12 cellular contexts compared by ENCODE assay signal in the genomic region with DNA sequence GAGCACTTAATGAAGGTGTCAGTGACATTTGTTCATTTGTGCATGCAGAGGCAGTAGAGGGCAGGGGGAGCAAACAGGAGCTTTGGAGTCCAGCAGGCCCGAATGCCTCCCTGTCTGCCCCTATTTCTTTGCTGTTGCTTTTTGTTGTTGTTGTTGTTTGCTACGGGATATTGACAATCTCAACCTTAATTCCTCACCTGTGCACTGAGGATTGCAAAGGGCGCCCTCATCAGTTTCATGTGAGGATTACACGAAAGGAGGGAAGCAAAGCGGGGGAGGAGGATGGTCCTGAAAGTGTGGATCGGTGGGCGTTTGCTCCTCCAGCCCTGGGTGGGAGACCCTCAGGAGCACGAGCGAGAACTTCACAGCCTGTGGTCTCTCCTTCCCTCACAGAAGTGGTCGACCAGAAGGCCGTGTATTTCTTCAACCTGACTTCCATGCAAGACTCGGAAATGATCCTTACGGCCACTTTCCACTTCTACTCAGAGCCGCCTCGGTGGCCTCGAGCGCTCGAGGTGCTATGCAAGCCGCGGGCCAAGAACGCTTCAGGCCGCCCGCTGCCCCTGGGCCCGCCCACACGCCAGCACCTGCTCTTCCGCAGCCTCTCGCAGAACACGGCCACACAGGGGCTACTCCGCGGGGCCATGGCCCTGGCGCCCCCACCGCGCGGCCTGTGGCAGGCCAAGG. TPM values are rescaled to one million over a fixed set of nuclear protein-coding genes. Genes with fewer than 3 reads are reported as not detected.
DNase-seq lines count a peak whose midpoint lies in the region; ATAC-seq and TF ChIP-seq lines count a peak whose summit lies in the region.
"Had no signal": no experiment of that assay in that cellular context is flagged by ENCODE, and none has a peak within 500 bp of the region (broad histone marks: within the 10 kb centered on the region; RNA-seq: fewer than 3 reads in every experiment).

No MANE protein-coding gene starts in this region.

- H3K9me3 Mint-ChIP-seq in glutamatergic neuron (ENCODE audit: unreplicated experiment) = no peaks in the 10 kb centered on the region
- H3K9me3 Mint-ChIP-seq: activated T-helper 2 cell treated with anti-CD3 and anti-CD28 coated beads, Interferon-gamma antibody, Interleukin-2, Interleukin-4, amounts not matched to agents 10 μg/mL and 5 μg/mL and 100 μg/mL, durations not matched to agents 14 hours and 24 hours and 36 hours had no signal

- H3K4me1 Mint-ChIP-seq in glutamatergic neuron (ENCODE audit: low read depth, unreplicated experiment) = no peaks in the 10 kb centered on the region

- DNase-seq in A673 (ENCODE audit: low spot score) (no peak), DND-41 (peak; percentile 31), RWPE1 (ENCODE audit: low spot score) (no peak), glutamatergic neuron (no peak), activated gamma-delta T cell (lab: John Stamatoyannopoulos, UW) (no peak), heart left ventricle (no peak)
- DNase-seq: GDM1, T-helper 1 cell had no signal

- H3K27ac ChIP-seq in A673 (ENCODE audit: low read depth, low read length, poor library complexity, severe bottlenecking) (no peak overlapping the region), DND-41 (ENCODE audit: low read length) (no peak overlapping the region), RWPE1 (no peak overlapping the region), heart left ventricle (no peak overlapping the region)
- H3K27ac ChIP-seq: thyroid gland had no signal

- CTCF ChIA-PET in A673 (lab: Charles Lee) (no interaction called here), RWPE1 (lab: Yijun Ruan, JAX) (interaction anchor here (1.0 kb wide), 1 partner anchor 285 kb away, joined by 4 read pairs; no protein-coding TSS in a partner anchor)

- H3K27ac Mint-ChIP-seq in glutamatergic neuron (ENCODE audit: unreplicated experiment) = no peak overlapping the region
- H3K27ac Mint-ChIP-seq: activated T-helper 2 cell treated with anti-CD3 and anti-CD28 coated beads, Interferon-gamma antibody, Interleukin-2, Interleukin-4, amounts not matched to agents 10 μg/mL and 5 μg/mL and 100 μg/mL, durations not matched to agents 14 hours and 24 hours and 36 hours had no signal

- no peaks in the 10 kb centered on the region for H3K9me3 ChIP-seq in A673 (ENCODE audit: low read depth, low read length, poor library complexity, severe bottlenecking)
- no peaks in the 10 kb centered on the region for H3K9me3 ChIP-seq in DND-41 (ENCODE audit: insufficient read depth, low read length, severe bottlenecking)
- no peaks in the 10 kb centered on the region for H3K9me3 ChIP-seq in heart left ventricle
- H3K9me3 ChIP-seq: thyroid gland had no signal

- H2AFZ ChIP-seq in DND-41 (ENCODE audit: low read depth, low read length) = no peak overlapping the region

- H3K4me3 Mint-ChIP-seq in glutamatergic neuron (ENCODE audit: unreplicated experiment) = no peak overlapping the region

- TF ChIP-seq CTCF in A673 (conservative IDR thresholded peaks at IDR 0.05; ENCODE audit: low read depth, low read length) = peak; percentile 58
- TF ChIP-seq CTCF in DND-41 (IDR thresholded peaks at IDR 0.05; ENCODE audit: borderline replicate concordance, extremely low read depth, low read length, poor library complexity, severe bottlenecking) = peak; percentile 76
- TF ChIP-seq CTCF in RWPE1 (conservative IDR thresholded peaks at IDR 0.05; ENCODE audit: low read depth) = 0 out of 2 replicates have a peak, but pooled peaks have one; percentile 9
- peak; percentile 56 for TF ChIP-seq CTCF in glutamatergic neuron (IDR thresholded peaks at IDR 0.05; ENCODE audit: partially characterized antibody, unreplicated experiment)
- TF ChIP-seq CTCF in heart left ventricle (IDR thresholded peaks at IDR 0.05) = peak in 5 of 12 donors; percentile 8 to 28 (median 25)

- no peak overlapping the region for H3K9ac ChIP-seq in DND-41 (ENCODE audit: low read depth, low read length)

- H3K4me2 ChIP-seq in DND-41 (ENCODE audit: insufficient read depth, low read length) = no peak overlapping the region

- no peaks in the 10 kb centered on the region for H3K27me3 ChIP-seq in A673 (replicated peaks; ENCODE audit: insufficient read depth, low read depth, low read length, poor library complexity)
- no peaks in the 10 kb centered on the region for H3K27me3 ChIP-seq in DND-41 (ENCODE audit: insufficient read depth, low read length, poor library complexity)
- H3K27me3 ChIP-seq in heart left ventricle = peaks cover 0 to 7% (median 0%) of the 10 kb centered on the region in 9 donors
- H3K27me3 ChIP-seq: thyroid gland had no signal

- no peaks in the 10 kb centered on the region for H3K36me3 Mint-ChIP-seq in glutamatergic neuron (ENCODE audit: unreplicated experiment)

- H3K27me3 Mint-ChIP-seq in glutamatergic neuron (ENCODE audit: unreplicated experiment) = peaks cover 5% of the 10 kb centered on the region

- H3K4me1 ChIP-seq in A673 (ENCODE audit: insufficient read depth, low read length, poor library complexity, severe bottlenecking) = no peaks in the 10 kb centered on the region
- H3K4me1 ChIP-seq in DND-41 (ENCODE audit: insufficient read depth, low read length) = peaks cover 54% of the 10 kb centered on the region
- H3K4me1 ChIP-seq in heart left ventricle = peaks cover 0 to 10% (median 4%) of the 10 kb centered on the region in 12 donors

- ATAC-seq in DND-41 (ENCODE audit: insufficient read depth, low read depth) (no peak), GM19463 (IDR thresholded peaks at IDR 0.05; ENCODE audit: unreplicated experiment) (no peak), GM21423 (IDR thresholded peaks at IDR 0.05; ENCODE audit: unreplicated experiment) (no peak), heart left ventricle (no peak)

- H3K36me3 ChIP-seq in A673 (ENCODE audit: insufficient read depth, low read length, poor library complexity, severe bottlenecking) (no peaks in the 10 kb centered on the region), DND-41 (ENCODE audit: insufficient read depth, low read length) (no peaks in the 10 kb centered on the region), heart left ventricle (no peaks in the 10 kb centered on the region)
- H3K36me3 ChIP-seq: thyroid gland had no signal

- H3K4me3 ChIP-seq in A673 (ENCODE audit: low read depth, low read length, poor library complexity, severe bottlenecking) (no peak overlapping the region), DND-41 (ENCODE audit: low read depth in 1 of 2, low read length in 2 of 2) (no peak overlapping the region), heart left ventricle (no peak overlapping the region)
- H3K4me3 ChIP-seq: thyroid gland had no signal

- H3K79me2 ChIP-seq in DND-41 (ENCODE audit: insufficient read depth, low read length) = no peaks in the 10 kb centered on the region

- H4K20me1 ChIP-seq in DND-41 (ENCODE audit: insufficient read depth, low read length) = no peaks in the 10 kb centered on the region; the same call in 1 of the 2 replicates

- TF ChIP-seq POLR2A in heart left ventricle (IDR thresholded peaks at IDR 0.05) = no peak

- BruUV-seq in A673 (replicated peaks; lab: Mats Ljungman, UMichigan) = no TSS peak

- intact Hi-C loops in A673 (cut with micrococcal nuclease; ENCODE audit: unreplicated experiment) = loop anchor here (10.0 kb wide), 1 partner anchor 65 kb away; no protein-coding TSS in a partner anchor
- intact Hi-C loops in heart left ventricle (cut with DNase I) = loop anchor here in 4 of 10 donors (2.0 to 10.0 kb wide), 5 partner anchors 262 to 315 kb away; no protein-coding TSS in a partner anchor

- 87 to 90% (median 88%) methylated on average over 34 of the region's 34 CpGs for WGBS in heart left ventricle, 4 donors

- POLR2A ChIA-PET in A673 (lab: Charles Lee; ENCODE audit: low non-redundant PET) (no interaction called here), RWPE1 (lab: Yijun Ruan, JAX; ENCODE audit: low non-redundant PET) (no interaction called here)

RNA-seq across cellular contexts. Expression of a gene that starts 9.5 kb away (rescaled TPM):
- total RNA-seq in A673 (2021) (0.45 and 0.52 TPM in 2 replicates), glutamatergic neuron (ENCODE audit: unreplicated experiment) (not detected), heart left ventricle (1 to 10 TPM in 1 of 9 donors, under 1 TPM in 6, not detected in 2; 0.22 to 1.6 (median 0.34) TPM)
- polyA plus RNA-seq in heart left ventricle = under 1 TPM in 1 of 2 donors, not detected in 1; 0.19 TPM

RNA-seq across cellular contexts. Expression of a gene that starts 12.7 kb away (rescaled TPM):
- not detected in 2 replicates for total RNA-seq in A673 (2021)
- total RNA-seq in glutamatergic neuron (ENCODE audit: unreplicated experiment) = not detected
- total RNA-seq in heart left ventricle = not detected
- not detected for polyA plus RNA-seq in heart left ventricle
- total RNA-seq: activated T-helper 2 cell treated with anti-CD3 and anti-CD28 coated beads, Interferon-gamma antibody, Interleukin-2, Interleukin-4, amounts not matched to agents 10 μg/mL and 5 μg/mL and 100 μg/mL, durations not matched to agents 14 hours and 24 hours and 36 hours; thyroid gland had no signal

RNA-seq across cellular contexts. Expression of a gene that starts 38.6 kb away (rescaled TPM):
- total RNA-seq in A673 (2021) (not detected in 2 replicates), glutamatergic neuron (ENCODE audit: unreplicated experiment) (not detected), heart left ventricle (not detected)
- polyA plus RNA-seq in heart left ventricle = not detected
- total RNA-seq: activated T-helper 2 cell treated with anti-CD3 and anti-CD28 coated beads, Interferon-gamma antibody, Interleukin-2, Interleukin-4, amounts not matched to agents 10 μg/mL and 5 μg/mL and 100 μg/mL, durations not matched to agents 14 hours and 24 hours and 36 hours; thyroid gland had no signal
